ENCODE assay signal across 19 cellular contexts in genomic region chr3:189953551-189953950, GRCh38.
DNase-seq lines count a peak whose midpoint lies in the region; ATAC-seq and TF ChIP-seq lines count a peak whose summit lies in the region.
"Had no signal": no experiment of that assay in that cellular context is flagged by ENCODE, and none has a peak within 500 bp of the region (broad histone marks: within the 10 kb centered on the region; RNA-seq: fewer than 3 reads in every experiment).

No MANE protein-coding gene starts in this region.

- no peaks in the 10 kb centered on the region for H3K36me3 Mint-ChIP-seq in Calu3 (ENCODE audit: insufficient read depth, unreplicated experiment)
- H3K36me3 Mint-ChIP-seq: CD4-positive, alpha-beta memory T cell had no signal

- CTCF ChIA-PET in Calu3 (lab: Charles Lee) = interaction anchor here (0.7 kb wide), 1 partner anchor 690 kb away, joined by 6 read pairs; no protein-coding TSS in a partner anchor

- H3K9me3 Mint-ChIP-seq in Calu3 (ENCODE audit: low read depth, unreplicated experiment) = no peaks in the 10 kb centered on the region
- H3K9me3 Mint-ChIP-seq: CD4-positive, alpha-beta memory T cell had no signal

- peak; percentile 9 for ATAC-seq in esophagus mucosa
- peak; percentile 48 for ATAC-seq in omental fat pad (ENCODE audit: low FRiP score)
- no peak for ATAC-seq in HG02938 (IDR thresholded peaks at IDR 0.05; ENCODE audit: unreplicated experiment)
- ATAC-seq in HG03457 (IDR thresholded peaks at IDR 0.05; ENCODE audit: unreplicated experiment) = no peak
- ATAC-seq: Panc1 had no signal

- no peak overlapping the region for H3K27ac Mint-ChIP-seq in Calu3 (ENCODE audit: unreplicated experiment)
- H3K27ac Mint-ChIP-seq: CD4-positive, alpha-beta memory T cell had no signal

- DNase-seq in M059J (ENCODE audit: low read depth) = peak; percentile 54
- DNase-seq in astrocyte of the hippocampus (ENCODE audit: low read depth, low spot score) = peak; percentile 89
- DNase-seq in omental fat pad (ENCODE audit: low spot score) = no peak
- no peak for DNase-seq in amniotic stem cell (lab: John Stamatoyannopoulos, UW)
- no peak for DNase-seq in Calu3
- DNase-seq: CD4-positive, alpha-beta memory T cell; DMS53; GOT3; MM.1S; NCI-H1092; NCI-H146; NCI-H2081; NCI-H2171 treated with DMSO at 0.1 percent for 48 hours; NCI-H446; NCI-H69 had no signal

- H3K27me3 Mint-ChIP-seq in Calu3 (ENCODE audit: unreplicated experiment) = no peaks in the 10 kb centered on the region

- TF ChIP-seq CTCF in omental fat pad (IDR thresholded peaks at IDR 0.05) (no peak), Calu3 (IDR thresholded peaks at IDR 0.05; ENCODE audit: unreplicated experiment) (no peak)

- intact Hi-C loops in Calu3 (cut with micrococcal nuclease; ENCODE audit: unreplicated experiment) = no loop called here

- peaks cover 7% of the 10 kb centered on the region for H3K4me1 Mint-ChIP-seq in Calu3 (ENCODE audit: low read depth, unreplicated experiment)

- no TSS peak for BruUV-seq in Calu3 (replicated peaks; lab: Mats Ljungman, UMichigan)

- H3K4me3 Mint-ChIP-seq in Calu3 (ENCODE audit: low read depth, unreplicated experiment) = no peak overlapping the region
- H3K4me3 Mint-ChIP-seq: CD4-positive, alpha-beta memory T cell had no signal

Comparison
In these comparisons a context has a peak if more than half of its experiments do, and no peak if none do; other contexts are left out.
1. DNase-seq: peak in M059J (single experiment) and astrocyte of the hippocampus (single experiment); none in omental fat pad (single experiment), amniotic stem cell (single experiment) and Calu3 (single experiment).
2. ATAC-seq: peak in esophagus mucosa (single experiment) and omental fat pad (single experiment); none in HG02938 (single experiment) and HG03457 (single experiment).